ENCODE assay signal across 17 cellular contexts in the genomic region with DNA sequence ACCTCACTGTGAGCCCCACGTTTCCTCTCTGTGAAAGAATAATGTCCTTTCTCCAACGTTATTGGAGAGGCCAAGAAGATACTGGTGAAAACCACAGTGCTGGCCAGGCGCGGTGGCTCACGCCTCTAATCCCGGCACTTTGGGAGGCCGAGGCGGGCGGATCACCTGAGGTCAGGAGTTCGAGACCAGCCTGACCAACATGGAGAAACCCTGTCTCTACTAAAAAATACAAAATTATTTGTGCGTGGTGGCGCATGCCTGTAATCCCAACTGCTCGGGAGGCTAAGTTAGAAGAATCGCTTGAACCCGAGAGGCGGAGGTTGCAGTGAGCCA. TPM values are rescaled to one million over a fixed set of nuclear protein-coding genes. Genes with fewer than 3 reads are reported as not detected.
"Had no signal": no experiment of that assay in that cellular context is flagged by ENCODE, and none has a peak within 500 bp of the region (broad histone marks: within the 10 kb centered on the region; RNA-seq: fewer than 3 reads in every experiment).

No MANE protein-coding gene starts in this region.

RNA-seq across cellular contexts. Expression of a gene that starts 11.6 kb away (rescaled TPM):
- total RNA-seq: activated CD4-positive, alpha-beta T cell treated with anti-CD3 and anti-CD28 coated beads, Interleukin-2, amount 10 ng/mL, durations not matched to agents 7 days and 5 days; activated CD8-positive, alpha-beta memory T cell treated with anti-CD3 and anti-CD28 coated beads, Interleukin-2, amount 10 ng/mL, durations not matched to agents 7 days and 5 days; activated CD8-positive, alpha-beta T cell treated with anti-CD3 and anti-CD28 coated beads, Interleukin-2, amount 10 ng/mL, durations not matched to agents 7 days and 5 days; activated T-helper 2 cell treated with anti-CD3 and anti-CD28 coated beads, Interferon-gamma antibody, Interleukin-2, Interleukin-4, amounts not matched to agents 10 μg/mL and 5 μg/mL and 100 μg/mL, durations not matched to agents 14 hours and 24 hours and 36 hours; aorta; cardiac septum; cerebellum; T-helper 1 cell treated with Interleukin-12 subunit alpha and Interleukin-12 subunit beta and Interleukin-4 antibody, amounts not matched to agents 30 ng/mL and 1 ng/mL, for 36 hours; T-helper 2 cell treated with Interferon-gamma antibody and Interleukin-4, amounts not matched to agents 100 ng/mL and 5 ng/mL, for 36 hours had no signal

RNA-seq across cellular contexts. Expression of a gene that starts 34.9 kb away (rescaled TPM):
- total RNA-seq: activated CD4-positive, alpha-beta memory T cell treated with anti-CD3 and anti-CD28 coated beads, Interleukin-2, amount 10 ng/mL, durations not matched to agents 7 days and 5 days; activated CD4-positive, alpha-beta T cell treated with anti-CD3 and anti-CD28 coated beads for 36 hours; activated CD4-positive, alpha-beta T cell treated with anti-CD3 and anti-CD28 coated beads, Interleukin-2, amount 10 ng/mL, durations not matched to agents 7 days and 5 days; activated CD8-positive, alpha-beta memory T cell treated with anti-CD3 and anti-CD28 coated beads, Interleukin-2, amount 10 ng/mL, durations not matched to agents 7 days and 5 days; activated CD8-positive, alpha-beta T cell treated with anti-CD3 and anti-CD28 coated beads, Interleukin-2, amount 10 ng/mL, durations not matched to agents 7 days and 5 days; activated naive CD8-positive, alpha-beta T cell treated with anti-CD3 and anti-CD28 coated beads, Interleukin-2, amount 10 ng/mL, durations not matched to agents 7 days and 5 days; activated T-helper 2 cell treated with anti-CD3 and anti-CD28 coated beads, Interferon-gamma antibody, Interleukin-2, Interleukin-4, amounts not matched to agents 10 μg/mL and 5 μg/mL and 100 μg/mL, durations not matched to agents 14 hours and 24 hours and 36 hours; aorta; astrocyte; breast epithelium; cerebellum; T-cell; T-helper 1 cell treated with Interleukin-12 subunit alpha and Interleukin-12 subunit beta and Interleukin-4 antibody, amounts not matched to agents 30 ng/mL and 1 ng/mL, for 36 hours; T-helper 17 cell; T-helper 2 cell treated with Interferon-gamma antibody and Interleukin-4, amounts not matched to agents 100 ng/mL and 5 ng/mL, for 36 hours; WTC11 had no signal

RNA-seq across cellular contexts. Expression of a gene that starts 44.8 kb away (rescaled TPM):
- total RNA-seq: activated CD4-positive, alpha-beta memory T cell treated with anti-CD3 and anti-CD28 coated beads, Interleukin-2, amount 10 ng/mL, durations not matched to agents 7 days and 5 days; activated CD4-positive, alpha-beta T cell treated with anti-CD3 and anti-CD28 coated beads, Interleukin-2, amount 10 ng/mL, durations not matched to agents 7 days and 5 days; activated CD8-positive, alpha-beta T cell treated with anti-CD3 and anti-CD28 coated beads, Interleukin-2, amount 10 ng/mL, durations not matched to agents 7 days and 5 days; activated naive CD8-positive, alpha-beta T cell treated with anti-CD3 and anti-CD28 coated beads, Interleukin-2, amount 10 ng/mL, durations not matched to agents 7 days and 5 days had no signal
